8 cellular contexts compared by ENCODE assay signal in the genomic region with DNA sequence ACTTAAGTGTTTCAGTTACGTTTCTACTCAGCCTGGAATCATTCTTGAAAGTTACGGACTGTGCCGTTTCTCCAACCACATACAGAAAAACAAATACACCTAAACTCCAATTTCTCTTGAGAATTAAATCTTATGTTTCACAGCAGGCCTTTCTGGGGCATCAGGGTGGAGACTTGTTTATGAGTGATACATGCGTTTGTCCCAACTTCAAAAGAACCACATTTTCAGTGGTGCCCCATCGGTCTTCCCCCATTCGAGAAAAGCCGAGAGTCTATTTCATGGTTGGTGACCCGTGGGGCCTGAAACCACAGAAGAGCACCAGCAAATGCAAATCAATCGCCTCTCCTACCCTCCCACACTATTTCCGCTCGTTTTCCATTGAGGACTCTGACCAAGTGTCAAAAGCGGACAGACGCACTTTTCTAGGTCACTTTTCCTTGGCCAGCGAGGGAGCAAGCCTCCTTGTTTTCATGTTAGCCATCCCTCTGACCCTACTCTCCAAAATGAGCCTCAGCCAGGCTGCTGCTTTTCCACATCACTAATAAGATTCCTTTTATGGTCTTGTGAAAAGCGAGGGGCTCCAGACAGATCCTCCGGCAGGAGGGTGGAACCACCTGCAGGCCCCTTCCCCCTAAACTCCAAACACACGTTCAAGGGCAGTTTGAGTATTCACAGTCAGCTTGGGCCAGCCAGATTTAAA. TPM values are rescaled to one million over a fixed set of nuclear protein-coding genes. Genes with fewer than 3 reads are reported as not detected.
A peak's percentile ranks its signal among the peaks of the same experiment; 100 is the strongest.
DNase-seq lines count a peak whose midpoint lies in the region; ATAC-seq and TF ChIP-seq lines count a peak whose summit lies in the region.

No MANE protein-coding gene starts in this region.

- no peaks in the 10 kb centered on the region for H3K27me3 ChIP-seq in SJCRH30
- H3K27me3 ChIP-seq in testis, result no peaks in the 10 kb centered on the region

- peak overlapping the region; percentile 72 for H3K4me3 ChIP-seq in SJCRH30
- H3K4me3 ChIP-seq in iPS-18c (ENCODE audit: insufficient read depth, low read depth, low read length), result peak overlapping the region; percentile 86
- peak overlapping the region; percentile 86 to 89 for H3K4me3 ChIP-seq in testis

- 17 to 31% methylated on average over 17 of the region's 17 CpGs for WGBS in testis, 2 donors

- H3K9me3 ChIP-seq in SJCRH30 (replicated peaks), result no peaks in the 10 kb centered on the region
- H3K9me3 ChIP-seq in iPS-18c (ENCODE audit: control insufficient read depth, insufficient read depth, low read length), result no peaks in the 10 kb centered on the region
- H3K9me3 ChIP-seq in testis, result no peaks in the 10 kb centered on the region

- no peaks in the 10 kb centered on the region for H3K4me1 ChIP-seq in SJCRH30
- H3K4me1 ChIP-seq in testis, result peaks cover 16% of the 10 kb centered on the region

- no peak for TF ChIP-seq POLR2A in testis (IDR thresholded peaks at IDR 0.05)

- in situ Hi-C loops in ACHN (cut with HindIII; ENCODE audit: low pct_ligation_motif_present, low pct_unique_long_range_greater_than_20kb, low sequenced_read_pairs), result no loop called here

- DNase-seq in SJCRH30 (peak in 1 of 2 experiments; percentile 45), testis (no peak), H4 (ENCODE audit: low spot score) (no peak), ACHN (no peak), NOMO-1 treated with dmso at 0.1 percent for 144 hours (lab: John Stamatoyannopoulos, UW; ENCODE audit: unreplicated experiment) (no peak)

- ATAC-seq in GM18511 (IDR thresholded peaks at IDR 0.05; ENCODE audit: unreplicated experiment) (peak; percentile 30), HG02642 (IDR thresholded peaks at IDR 0.05; ENCODE audit: poor library complexity, unreplicated experiment) (peak; percentile 29)

- TF ChIP-seq CTCF in testis (IDR thresholded peaks at IDR 0.05), result no peak

- H3K36me3 ChIP-seq in SJCRH30 (no peaks in the 10 kb centered on the region), testis (ENCODE audit: low read depth, missing control alignments) (no peaks in the 10 kb centered on the region)

- intact Hi-C loops in testis (cut with DNase I; ENCODE audit: low total_unique reads), result no loop called here

- peak overlapping the region; percentile 74 for H3K27ac ChIP-seq in SJCRH30
- peak overlapping the region; percentile 73 to 98 for H3K27ac ChIP-seq in testis

RNA-seq across cellular contexts. Expression of a gene that starts 3.1 kb away (rescaled TPM):
- 8.8 TPM in 2 replicates for total RNA-seq in SJCRH30 (2014; rRNA removed; shearing (Covaris generic))
- 10 to 100 TPM; 24.7 to 30.6 TPM for total RNA-seq in testis
- polyA plus RNA-seq in testis (ENCODE audit: insufficient read depth, low read depth, low replicate concordance), result 17.4 TPM
- total RNA-seq in H4 (2014; rRNA removed; shearing (Covaris generic)), result 8.4 and 9.9 TPM in 2 replicates
